In the genomic region with DNA sequence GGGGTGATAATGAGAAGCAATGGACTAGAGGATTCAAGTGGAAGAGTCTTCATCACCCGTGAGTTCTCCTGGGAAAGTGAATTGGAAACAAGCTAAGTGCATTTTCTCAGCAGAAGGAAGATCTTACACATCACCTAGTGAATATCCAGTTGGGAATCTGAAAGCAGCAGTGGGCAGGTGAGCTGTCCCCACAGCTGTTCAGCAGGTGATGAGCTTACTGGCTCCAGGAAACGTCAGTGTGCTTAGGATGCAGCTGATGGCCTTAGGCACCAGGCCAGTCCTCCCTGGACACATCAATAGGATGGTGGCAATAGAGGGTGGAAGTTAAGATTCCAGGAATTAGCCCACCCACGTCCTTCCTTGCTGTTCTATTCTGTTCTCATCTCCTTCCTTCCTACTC, we compare ENCODE assay signal across 1 cellular context.
TF ChIP-seq lines count a peak whose summit lies in the region.

No MANE protein-coding gene starts in this region.

TF ChIP-seq in H1, 55 proteins besides CTCF, POLR2A, EP300 and RAD21:
- TF ChIP-seq RFX5 (IDR thresholded peaks at IDR 0.05; ENCODE audit: borderline replicate concordance, low read depth, low read length), result no peak
- no peak for TF ChIP-seq TBP (IDR thresholded peaks at IDR 0.05; ENCODE audit: low read depth, low read length)
- no peak for TF ChIP-seq JUN (IDR thresholded peaks at IDR 0.05; ENCODE audit: low read depth, low read length)
- no peak for TF ChIP-seq SIRT6 (IDR thresholded peaks at IDR 0.05; ENCODE audit: low read length)
- TF ChIP-seq YY1 (IDR thresholded peaks at IDR 0.05; ENCODE audit: low read depth, low read length), result no peak
- TF ChIP-seq BRCA1 (IDR thresholded peaks at IDR 0.05; ENCODE audit: low read depth, low read length), result no peak
- no peak for TF ChIP-seq SUZ12 (IDR thresholded peaks at IDR 0.05; ENCODE audit: low read length)
- TF ChIP-seq SRF (IDR thresholded peaks at IDR 0.05; ENCODE audit: low read depth, low read length), result no peak
